In genomic region chr3:82002993-82003642, GRCh38 we compare ENCODE assay signal across 24 cellular contexts.
A peak's percentile ranks its signal among the peaks of the same experiment; 100 is the strongest.
DNase-seq lines count a peak whose midpoint lies in the region; ATAC-seq and TF ChIP-seq lines count a peak whose summit lies in the region.
"Had no signal": no experiment of that assay in that cellular context is flagged by ENCODE, and none has a peak within 500 bp of the region (broad histone marks: within the 10 kb centered on the region; RNA-seq: fewer than 3 reads in every experiment).

No MANE protein-coding gene starts in this region.

- peaks cover 8% of the 10 kb centered on the region for H3K9me3 Mint-ChIP-seq in nephron

- H3K27me3 Mint-ChIP-seq in nephron (ENCODE audit: low read depth), result no peaks in the 10 kb centered on the region
- H3K27me3 Mint-ChIP-seq: activated CD8-positive, alpha-beta memory T cell treated with anti-CD3 and anti-CD28 coated beads, Interleukin-2, amount 10 ng/mL, durations not matched to agents 7 days and 5 days; CD4-positive, CD25-positive, alpha-beta regulatory T cell; naive B cell; progenitor cell of endocrine pancreas; stimulated activated memory B cell treated with anti-CD40 and anti-IgM and Interleukin-4, amounts not matched to agents 10 μg/mL and 1 μg/mL and 100 μg/mL, for 72 hours had no signal

- H3K4me3 Mint-ChIP-seq in nephron, result no peak overlapping the region
- H3K4me3 Mint-ChIP-seq: activated CD8-positive, alpha-beta memory T cell treated with anti-CD3 and anti-CD28 coated beads, Interleukin-2, amount 10 ng/mL, durations not matched to agents 7 days and 5 days; CD4-positive, CD25-positive, alpha-beta regulatory T cell; naive B cell; stimulated activated memory B cell treated with anti-CD40 and anti-IgM and Interleukin-4, amounts not matched to agents 10 μg/mL and 1 μg/mL and 100 μg/mL, for 72 hours had no signal

- H3K36me3 Mint-ChIP-seq in nephron (ENCODE audit: low read depth), result no peaks in the 10 kb centered on the region
- H3K36me3 Mint-ChIP-seq: activated CD8-positive, alpha-beta memory T cell treated with anti-CD3 and anti-CD28 coated beads, Interleukin-2, amount 10 ng/mL, durations not matched to agents 7 days and 5 days; CD4-positive, CD25-positive, alpha-beta regulatory T cell; naive B cell; stimulated activated memory B cell treated with anti-CD40 and anti-IgM and Interleukin-4, amounts not matched to agents 10 μg/mL and 1 μg/mL and 100 μg/mL, for 72 hours had no signal

- peak; percentile 46 for ATAC-seq in GM21619 (IDR thresholded peaks at IDR 0.05; ENCODE audit: unreplicated experiment)
- no peak for ATAC-seq in HG02884 (IDR thresholded peaks at IDR 0.05; ENCODE audit: unreplicated experiment)
- ATAC-seq: activated CD8-positive, alpha-beta memory T cell treated with anti-CD3 and anti-CD28 coated beads, Interleukin-2, amount 10 ng/mL, durations not matched to agents 7 days and 5 days; stimulated activated memory B cell treated with anti-CD40 and anti-IgM and Interleukin-4, amounts not matched to agents 10 μg/mL and 1 μg/mL and 100 μg/mL, for 72 hours had no signal

- H3K27ac Mint-ChIP-seq in nephron, result peak overlapping the region in 2 of 3 experiments; percentile 27 to 30
- H3K27ac Mint-ChIP-seq: activated CD8-positive, alpha-beta memory T cell treated with anti-CD3 and anti-CD28 coated beads, Interleukin-2, amount 10 ng/mL, durations not matched to agents 7 days and 5 days; CD4-positive, CD25-positive, alpha-beta regulatory T cell; naive B cell; progenitor cell of endocrine pancreas; stimulated activated memory B cell treated with anti-CD40 and anti-IgM and Interleukin-4, amounts not matched to agents 10 μg/mL and 1 μg/mL and 100 μg/mL, for 72 hours had no signal

- H3K27ac ChIP-seq in substantia nigra (ENCODE audit: low read depth, low read length, poor library complexity, severe bottlenecking), result no peak overlapping the region
- H3K27ac ChIP-seq: 22Rv1, brain microvascular endothelial cell, left ventricle myocardium inferior, sigmoid colon had no signal

- H3K4me1 Mint-ChIP-seq in nephron, result peaks cover 42% of the 10 kb centered on the region
- H3K4me1 Mint-ChIP-seq: activated CD8-positive, alpha-beta memory T cell treated with anti-CD3 and anti-CD28 coated beads, Interleukin-2, amount 10 ng/mL, durations not matched to agents 7 days and 5 days; CD4-positive, CD25-positive, alpha-beta regulatory T cell; naive B cell; stimulated activated memory B cell treated with anti-CD40 and anti-IgM and Interleukin-4, amounts not matched to agents 10 μg/mL and 1 μg/mL and 100 μg/mL, for 72 hours had no signal

- DNase-seq in DMS 273 (lab: John Stamatoyannopoulos, UW; ENCODE audit: unreplicated experiment) (peak; percentile 16), DMS 273 treated with DMSO at 0.1 percent for 48 hours (lab: John Stamatoyannopoulos, UW) (no peak), NCI-H146 (lab: John Stamatoyannopoulos, UW) (peak; percentile 7), substantia nigra (lab: John Stamatoyannopoulos, UW) (no peak), NCI-H2196 treated with DMSO at 0.1 percent for 48 hours (lab: John Stamatoyannopoulos, UW; ENCODE audit: unreplicated experiment) (no peak)
- DNase-seq: activated CD4-positive, CD25-positive, alpha-beta regulatory T cell; activated CD8-positive, alpha-beta memory T cell treated with anti-CD3 and anti-CD28 coated beads, Interleukin-2, amount 10 ng/mL, durations not matched to agents 7 days and 5 days; activated naive CD4-positive, alpha-beta T cell; activated T-cell treated with anti-CD3 and anti-CD28 coated beads, Interleukin-2, amount 50 U/mL, for 48 hours; brain microvascular endothelial cell; CD4-positive, CD25-positive, alpha-beta regulatory T cell; left ventricle myocardium inferior; mesendoderm; naive B cell; NCI-H2081 treated with DMSO at 0.1 percent for 48 hours; sigmoid colon; stimulated activated CD4-positive, alpha-beta T cell treated with anti-CD3 and anti-CD28 coated beads, Interleukin-4, amount 100 ng/mL, for 4 hours; T-helper 1 cell had no signal

- no peak for TF ChIP-seq CTCF in nephron (IDR thresholded peaks at IDR 0.05; ENCODE audit: unreplicated experiment in 3 of 3)

Comparison
In these comparisons a context has a peak if more than half of its experiments do, and no peak if none do; other contexts are left out.
1. DNase-seq: peak in DMS 273 (single experiment) and NCI-H146 (single experiment); none in DMS 273 treated with DMSO at 0.1 percent for 48 hours (single experiment), substantia nigra (0 of 49) and NCI-H2196 treated with DMSO at 0.1 percent for 48 hours (single experiment).